ENCODE assay signal across 10 cellular contexts in genomic region chr11:107040447-107041444, GRCh38. TPM values are rescaled to one million over a fixed set of nuclear protein-coding genes. Genes with fewer than 3 reads are reported as not detected.
A peak's percentile ranks its signal among the peaks of the same experiment; 100 is the strongest.
DNase-seq lines count a peak whose midpoint lies in the region; ATAC-seq, FAIRE-seq and TF ChIP-seq lines count a peak whose summit lies in the region.
"Had no signal": no experiment of that assay in that cellular context is flagged by ENCODE, and none has a peak within 500 bp of the region (broad histone marks: within the 10 kb centered on the region; RNA-seq: fewer than 3 reads in every experiment).

No MANE protein-coding gene starts in this region.

- H3K9ac ChIP-seq in SK-N-SH (no peak overlapping the region), K562 (ENCODE audit: insufficient read depth in 1 of 2, low read depth in 2 of 2, low read length in 2 of 2) (no peak overlapping the region)

- no peaks in the 10 kb centered on the region for H3K9me2 ChIP-seq in SK-N-SH

- in situ Hi-C loops in K562 (cut with MboI): no loop called here

- H3F3A ChIP-seq in SK-N-SH (replicated peaks; ENCODE audit: insufficient read depth): peaks cover 15% of the 10 kb centered on the region

- DNase-seq in SK-N-SH (no peak), HK-2 (ENCODE audit: unreplicated experiment) (peak; percentile 27), K562 (ENCODE audit: extremely low read depth in 1 of 4, low spot score in 3 of 4) (no peak), substantia nigra (lab: John Stamatoyannopoulos, UW) (peak in 2 of 49 donors; percentile 3 to 5), mucosa of descending colon (no peak)
- DNase-seq in activated naive CD4-positive, alpha-beta T cell treated with anti-CD3 and anti-CD28 coated beads, Interleukin-2, amount 10 ng/mL, durations not matched to agents 7 days and 5 days: no peak
- DNase-seq in activated T-helper 2 cell treated with anti-CD3 and anti-CD28 coated beads, Interferon-gamma antibody, Interleukin-2, Interleukin-4, amounts not matched to agents 10 μg/mL and 5 μg/mL and 100 μg/mL, durations not matched to agents 14 hours and 24 hours and 36 hours (ENCODE audit: low spot score): no peak
- DNase-seq: NCI-H1436 treated with DMSO at 0.1 percent for 48 hours had no signal

- no peaks in the 10 kb centered on the region for H3K27me3 Mint-ChIP-seq in activated naive CD4-positive, alpha-beta T cell treated with anti-CD3 and anti-CD28 coated beads, Interleukin-2, amount 10 ng/mL, durations not matched to agents 7 days and 5 days
- H3K27me3 Mint-ChIP-seq in activated T-helper 2 cell treated with anti-CD3 and anti-CD28 coated beads, Interferon-gamma antibody, Interleukin-2, Interleukin-4, amounts not matched to agents 10 μg/mL and 5 μg/mL and 100 μg/mL, durations not matched to agents 14 hours and 24 hours and 36 hours (ENCODE audit: low read depth): no peaks in the 10 kb centered on the region
- H3K27me3 Mint-ChIP-seq: dendritic cell treated with granulocyte-macrophage colony-stimulating factor and Interleukin-4, amounts not matched to agents 40 ng/mL and 50 ng/mL, for 4 days had no signal

- H3K4me2 ChIP-seq in SK-N-SH: no peak overlapping the region
- no peak overlapping the region for H3K4me2 ChIP-seq in K562 (ENCODE audit: insufficient read depth, low read length)

- 70% methylated on average over 3 of the region's 3 CpGs for WGBS in SK-N-SH (ENCODE audit: low lambda C conversion rate)
- 0% methylated on average over 2 of the region's 3 CpGs for WGBS in K562 (ENCODE audit: insufficient coverage, low coverage, missing lambda C conversion rate)

- no peak for TF ChIP-seq POLR2A in K562 (conservative IDR thresholded peaks at IDR 0.05)

- H3K9me3 ChIP-seq in SK-N-SH (peaks cover 5% of the 10 kb centered on the region; the same call in 1 of the 2 replicates), K562 (replicated peaks; ENCODE audit: control insufficient read depth, insufficient read depth, low read depth, low read length) (no peaks in the 10 kb centered on the region; the same call in 1 of the 2 replicates), mucosa of descending colon (no peaks in the 10 kb centered on the region)

- no peak overlapping the region for H3K4me3 Mint-ChIP-seq in activated naive CD4-positive, alpha-beta T cell treated with anti-CD3 and anti-CD28 coated beads, Interleukin-2, amount 10 ng/mL, durations not matched to agents 7 days and 5 days
- H3K4me3 Mint-ChIP-seq in activated T-helper 2 cell treated with anti-CD3 and anti-CD28 coated beads, Interferon-gamma antibody, Interleukin-2, Interleukin-4, amounts not matched to agents 10 μg/mL and 5 μg/mL and 100 μg/mL, durations not matched to agents 14 hours and 24 hours and 36 hours (ENCODE audit: low read depth): no peak overlapping the region
- H3K4me3 Mint-ChIP-seq: dendritic cell treated with granulocyte-macrophage colony-stimulating factor and Interleukin-4, amounts not matched to agents 40 ng/mL and 50 ng/mL, for 4 days had no signal

- TF ChIP-seq CTCF in SK-N-SH (IDR thresholded peaks at IDR 0.05) (no peak), K562 (IDR thresholded peaks at IDR 0.05 in 2 of 3, conservative IDR thresholded peaks at IDR 0.05 in 1 of 3; ENCODE audit: insufficient read depth in 2 of 3, low read depth in 1 of 3, low read length in 3 of 3) (no peak), mucosa of descending colon (IDR thresholded peaks at IDR 0.05) (no peak)

- no peaks in the 10 kb centered on the region for H3K9me3 Mint-ChIP-seq in activated naive CD4-positive, alpha-beta T cell treated with anti-CD3 and anti-CD28 coated beads, Interleukin-2, amount 10 ng/mL, durations not matched to agents 7 days and 5 days
- no peaks in the 10 kb centered on the region for H3K9me3 Mint-ChIP-seq in activated T-helper 2 cell treated with anti-CD3 and anti-CD28 coated beads, Interferon-gamma antibody, Interleukin-2, Interleukin-4, amounts not matched to agents 10 μg/mL and 5 μg/mL and 100 μg/mL, durations not matched to agents 14 hours and 24 hours and 36 hours
- H3K9me3 Mint-ChIP-seq: dendritic cell treated with granulocyte-macrophage colony-stimulating factor and Interleukin-4, amounts not matched to agents 40 ng/mL and 50 ng/mL, for 4 days had no signal

- H3K36me3 Mint-ChIP-seq in activated naive CD4-positive, alpha-beta T cell treated with anti-CD3 and anti-CD28 coated beads, Interleukin-2, amount 10 ng/mL, durations not matched to agents 7 days and 5 days: no peaks in the 10 kb centered on the region
- no peaks in the 10 kb centered on the region for H3K36me3 Mint-ChIP-seq in activated T-helper 2 cell treated with anti-CD3 and anti-CD28 coated beads, Interferon-gamma antibody, Interleukin-2, Interleukin-4, amounts not matched to agents 10 μg/mL and 5 μg/mL and 100 μg/mL, durations not matched to agents 14 hours and 24 hours and 36 hours (ENCODE audit: low read depth)

- TF ChIP-seq RAD21 in SK-N-SH (IDR thresholded peaks at IDR 0.05; ENCODE audit: low read length) (no peak), K562 (CRISPR knock-in tag; conservative IDR thresholded peaks at IDR 0.05 in 1 of 2, IDR thresholded peaks at IDR 0.05 in 1 of 2) (no peak)

- TF ChIP-seq EP300 in SK-N-SH (IDR thresholded peaks at IDR 0.05; ENCODE audit: borderline replicate concordance in 1 of 2, low read depth in 1 of 2, low read length in 1 of 2): no peak
- TF ChIP-seq EP300 in K562 (IDR thresholded peaks at IDR 0.05; ENCODE audit: low read length): no peak

- no peaks in the 10 kb centered on the region for H3K36me3 ChIP-seq in SK-N-SH (replicated peaks in 1 of 2; ENCODE audit: control insufficient read depth in 1 of 2, insufficient read depth in 2 of 2, low read length in 1 of 2)
- no peaks in the 10 kb centered on the region for H3K36me3 ChIP-seq in K562 (ENCODE audit: control insufficient read depth, insufficient read depth, low read length)
- H3K36me3 ChIP-seq in mucosa of descending colon (ENCODE audit: low read depth): no peaks in the 10 kb centered on the region

- POLR2A ChIA-PET in SK-N-SH (lab: Yijun Ruan, JAX): no interaction called here
- POLR2A ChIA-PET in K562 (lab: Yijun Ruan, JAX): interaction anchor here (0.6 kb wide), 1 partner anchor 942 kb away, joined by 3 read pairs; no protein-coding TSS in a partner anchor

- H3K79me2 ChIP-seq in SK-N-SH (ENCODE audit: insufficient read depth) (no peaks in the 10 kb centered on the region), K562 (ENCODE audit: control insufficient read depth, insufficient read depth, low read length) (no peaks in the 10 kb centered on the region)

- H3K27ac Mint-ChIP-seq in activated naive CD4-positive, alpha-beta T cell treated with anti-CD3 and anti-CD28 coated beads, Interleukin-2, amount 10 ng/mL, durations not matched to agents 7 days and 5 days: no peak overlapping the region
- H3K27ac Mint-ChIP-seq in activated T-helper 2 cell treated with anti-CD3 and anti-CD28 coated beads, Interferon-gamma antibody, Interleukin-2, Interleukin-4, amounts not matched to agents 10 μg/mL and 5 μg/mL and 100 μg/mL, durations not matched to agents 14 hours and 24 hours and 36 hours: no peak overlapping the region
- H3K27ac Mint-ChIP-seq: dendritic cell treated with granulocyte-macrophage colony-stimulating factor and Interleukin-4, amounts not matched to agents 40 ng/mL and 50 ng/mL, for 4 days had no signal

- CTCF ChIA-PET in SK-N-SH (lab: Yijun Ruan, JAX): no interaction called here
- CTCF ChIA-PET in K562 (lab: Yijun Ruan, JAX; ENCODE audit: low intra/inter-chr PET ratio): no interaction called here
- CTCF ChIA-PET in activated naive CD4-positive, alpha-beta T cell treated with anti-CD3 and anti-CD28 coated beads, Interleukin-2, amount 10 ng/mL, durations not matched to agents 7 days and 5 days (lab: Charles Lee): no interaction called here

- no peak for ATAC-seq in SK-N-SH treated with all-trans-retinoic acid at 6 μM for 48 hours
- ATAC-seq in K562: no peak; the same call in 2 of the 3 replicates
- no peak for ATAC-seq in mucosa of descending colon

- BruUV-seq in K562 (replicated peaks; lab: Mats Ljungman, UMichigan): no TSS peak

- H4K20me1 ChIP-seq in SK-N-SH (ENCODE audit: insufficient read depth) (no peaks in the 10 kb centered on the region), K562 (replicated peaks; ENCODE audit: control insufficient read depth, insufficient read depth, low read length) (no peaks in the 10 kb centered on the region)

- H3K4me1 ChIP-seq in SK-N-SH (ENCODE audit: control insufficient read depth in 1 of 2, insufficient read depth in 2 of 2, low read depth in 1 of 2, low read length in 1 of 2): peaks cover 2 to 7% of the 10 kb centered on the region in 2 experiments; a peak in 3 of 4 replicates
- H3K4me1 ChIP-seq in K562 (replicated peaks in 1 of 2; ENCODE audit: control insufficient read depth in 2 of 2, insufficient read depth in 2 of 2, low read length in 2 of 2): no peaks in the 10 kb centered on the region
- H3K4me1 ChIP-seq in mucosa of descending colon (ENCODE audit: low read depth): no peaks in the 10 kb centered on the region

- H2AFZ ChIP-seq in SK-N-SH (ENCODE audit: low read depth) (no peak overlapping the region), K562 (ENCODE audit: low read depth, low read length) (no peak overlapping the region)

- FAIRE-seq in K562 (lab: Jason Lieb, UNC): no peak

- H3K4me1 Mint-ChIP-seq in activated naive CD4-positive, alpha-beta T cell treated with anti-CD3 and anti-CD28 coated beads, Interleukin-2, amount 10 ng/mL, durations not matched to agents 7 days and 5 days: no peaks in the 10 kb centered on the region
- H3K4me1 Mint-ChIP-seq in activated T-helper 2 cell treated with anti-CD3 and anti-CD28 coated beads, Interferon-gamma antibody, Interleukin-2, Interleukin-4, amounts not matched to agents 10 μg/mL and 5 μg/mL and 100 μg/mL, durations not matched to agents 14 hours and 24 hours and 36 hours (ENCODE audit: low read depth): peaks cover 4% of the 10 kb centered on the region

- no peaks in the 10 kb centered on the region for H3K9me1 ChIP-seq in K562 (ENCODE audit: control insufficient read depth, insufficient read depth, low read length)

- intact Hi-C loops in K562 (cut with micrococcal nuclease) (no loop called here), mucosa of descending colon (cut with DNase I, micrococcal nuclease) (no loop called here)
- intact Hi-C loops in activated T-helper 2 cell treated with anti-CD3 and anti-CD28 coated beads, Interferon-gamma antibody, Interleukin-2, Interleukin-4, amounts not matched to agents 10 μg/mL and 5 μg/mL and 100 μg/mL, durations not matched to agents 14 hours and 24 hours and 36 hours (cut with micrococcal nuclease): no loop called here

- no peaks in the 10 kb centered on the region for H3K27me3 ChIP-seq in SK-N-SH (ENCODE audit: insufficient read depth)
- no peaks in the 10 kb centered on the region for H3K27me3 ChIP-seq in K562 (ENCODE audit: control insufficient read depth in 2 of 2, insufficient read depth in 2 of 2, low read length in 2 of 2)

- no peak overlapping the region for H3K4me3 ChIP-seq in SK-N-SH (ENCODE audit: low read depth in 2 of 2, low read length in 1 of 2)
- H3K4me3 ChIP-seq in K562: no peak overlapping the region
- no peak overlapping the region for H3K4me3 ChIP-seq in mucosa of descending colon

- no peak overlapping the region for H3K27ac ChIP-seq in SK-N-SH (ENCODE audit: low read depth in 2 of 2, low read length in 1 of 2)
- H3K27ac ChIP-seq in K562 (ENCODE audit: extremely low read depth, low read depth, low read length): no peak overlapping the region
- H3K27ac ChIP-seq in substantia nigra (ENCODE audit: low read depth, low read length, poor library complexity, severe bottlenecking): peak overlapping the region; percentile 65

RNA-seq across cellular contexts. Expression of gene GUCY1A2, which starts 22.5 kb away (rescaled TPM):
- 0.26 and 0.44 TPM in 2 replicates for polyA plus RNA-seq in SK-N-SH (2012; rRNA removed)
- polyA plus RNA-seq in SK-N-SH (2012; cell fraction: cytosol; rRNA removed): 0.58 and 0.71 TPM in 2 replicates
- polyA plus RNA-seq in SK-N-SH (2012; cell fraction: nucleus; rRNA removed): 0.32 and 0.95 TPM in 2 replicates
- total RNA-seq in K562 (2011; cell fraction: chromatin; rRNA removed; ENCODE audit: low replicate concordance): not detected in 2 replicates
- total RNA-seq in K562 (2011; cell fraction: nucleolus; rRNA removed): not detected in 2 replicates
- total RNA-seq in K562 (2011; cell fraction: nucleoplasm; rRNA removed): not detected in 2 replicates
- total RNA-seq in K562 (2014; rRNA removed): not detected in 2 replicates
- not detected in 2 replicates for total RNA-seq in K562 (2014; rRNA removed; fragmentation: Illumina TruSeq; extraction: Trizol)
- under 0.01 and 0.04 TPM in 2 replicates for total RNA-seq in K562 (2015; rRNA removed; fragmentation: Illumina TruSeq; extraction: Trizol)
- total RNA-seq in K562 (2021): not detected in 2 replicates
- not detected in 2 replicates for polyA plus RNA-seq in K562 (2011; rRNA removed)
- polyA plus RNA-seq in K562 (2011; cell fraction: cytosol; rRNA removed): not detected in 2 replicates
- 0.01 TPM in 1 of 2 replicates, not detected in the other for polyA plus RNA-seq in K562 (2011; cell fraction: nucleus; rRNA removed)
- polyA plus RNA-seq in K562 (2012): not detected in 2 replicates
- polyA plus RNA-seq in K562 (2014; fragmentation: Illumina TruSeq; extraction: Trizol): not detected in 2 replicates
- under 1 TPM in 1 of 2 experiments, not detected in 1; under 0.01 TPM for polyA plus RNA-seq in K562 (2014; fragmentation: Nextera tagmentation; extraction: Ambion mirVana)
- polyA plus RNA-seq in K562 (2014; rRNA removed): 0.20 TPM in 1 of 2 replicates, not detected in the other
- polyA minus RNA-seq in K562 (2011; rRNA and poly(A)+ RNA removed): under 0.01 TPM in 1 of 2 replicates, not detected in the other
- polyA minus RNA-seq in K562 (2011; cell fraction: cytosol; rRNA and poly(A)+ RNA removed): not detected in 2 replicates
- polyA minus RNA-seq in K562 (2011; cell fraction: nucleus; rRNA and poly(A)+ RNA removed): 0.11 TPM in 1 of 2 replicates, not detected in the other
- total RNA-seq in mucosa of descending colon: 1 to 10 TPM in 2 of 3 donors, under 1 TPM in 1; 0.61 to 4.0 (median 1.4) TPM
- total RNA-seq in activated T-helper 2 cell treated with anti-CD3 and anti-CD28 coated beads, Interferon-gamma antibody, Interleukin-2, Interleukin-4, amounts not matched to agents 10 μg/mL and 5 μg/mL and 100 μg/mL, durations not matched to agents 14 hours and 24 hours and 36 hours: 0.02 TPM in 1 of 2 replicates, not detected in the other

Comparison
In these comparisons a context has a peak if more than half of its experiments do, and no peak if none do; other contexts are left out.
1. Of the 27 proteins assayed by ChIP-seq in both K562 and SK-N-SH: peak only in K562: none; only in SK-N-SH: JUND; in both: none; in neither: 26.